Comparison of ENCODE assay signal across 15 cellular contexts in the genomic region with DNA sequence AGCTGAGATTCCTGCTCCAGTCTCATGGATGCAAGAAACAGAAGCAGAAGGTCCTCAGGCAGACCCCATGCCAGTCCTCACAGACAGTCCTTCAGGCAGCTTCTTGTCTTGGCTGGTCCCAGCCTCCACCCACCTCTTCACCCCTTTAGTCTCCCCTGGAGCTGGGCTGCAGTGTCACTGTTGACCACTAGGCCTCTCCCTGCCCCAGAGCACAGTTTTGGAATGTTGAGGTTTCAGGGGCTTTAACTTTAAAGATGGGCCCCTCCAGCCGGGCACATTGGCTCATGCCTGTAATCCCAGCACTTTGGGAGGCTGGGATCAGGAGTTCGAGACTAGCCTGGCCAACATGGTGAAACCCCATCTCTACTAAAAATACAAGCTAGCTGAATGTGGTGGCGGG. TPM values are rescaled to one million over a fixed set of nuclear protein-coding genes. Genes with fewer than 3 reads are reported as not detected.
A peak's percentile ranks its signal among the peaks of the same experiment; 100 is the strongest.
DNase-seq lines count a peak whose midpoint lies in the region; ATAC-seq and TF ChIP-seq lines count a peak whose summit lies in the region.
"Had no signal": no experiment of that assay in that cellular context is flagged by ENCODE, and none has a peak within 500 bp of the region (broad histone marks: within the 10 kb centered on the region; RNA-seq: fewer than 3 reads in every experiment).

No MANE protein-coding gene starts in this region.

- H2AFZ ChIP-seq in SK-N-SH (ENCODE audit: low read depth), result no peak overlapping the region

- H3K4me3 ChIP-seq in SK-N-SH (ENCODE audit: low read depth in 2 of 2, low read length in 1 of 2) (no peak overlapping the region), foreskin fibroblast (ENCODE audit: low read depth in 1 of 2, low read length in 2 of 2) (no peak overlapping the region), dorsolateral prefrontal cortex (no peak overlapping the region)
- H3K4me3 ChIP-seq: right atrium auricular region had no signal

- ATAC-seq in stimulated activated naive CD8-positive, alpha-beta T cell treated with anti-CD3 and anti-CD28 coated beads, Interleukin-15, Interleukin-2, amounts not matched to agents 100 U/mL and 50 U/mL, for 24 hours, result peak; percentile 51
- ATAC-seq in stimulated activated naive CD8-positive, alpha-beta T cell treated with anti-CD3 and anti-CD28 coated beads, Interleukin-15, amount 100 ng/mL, for 72 hours, result no peak
- ATAC-seq in HG02870 (IDR thresholded peaks at IDR 0.05; ENCODE audit: unreplicated experiment) (no peak), GM21515 (IDR thresholded peaks at IDR 0.05; ENCODE audit: unreplicated experiment) (no peak), GM21423 (IDR thresholded peaks at IDR 0.05; ENCODE audit: unreplicated experiment) (no peak)

- H3K4me1 ChIP-seq in SK-N-SH (ENCODE audit: control insufficient read depth in 1 of 2, insufficient read depth in 2 of 2, low read depth in 1 of 2, low read length in 1 of 2), result no peaks in the 10 kb centered on the region

- no peak overlapping the region for H3K4me3 Mint-ChIP-seq in stimulated activated naive CD8-positive, alpha-beta T cell treated with anti-CD3 and anti-CD28 coated beads, Interleukin-15, amount 100 ng/mL, for 72 hours

- H3K4me1 Mint-ChIP-seq in stimulated activated naive CD8-positive, alpha-beta T cell treated with anti-CD3 and anti-CD28 coated beads, Interleukin-15, amount 100 ng/mL, for 72 hours, result no peaks in the 10 kb centered on the region

- no peaks in the 10 kb centered on the region for H3K9me3 Mint-ChIP-seq in stimulated activated naive CD8-positive, alpha-beta T cell treated with anti-CD3 and anti-CD28 coated beads, Interleukin-15, amount 100 ng/mL, for 72 hours
- H3K9me3 Mint-ChIP-seq: IgD-negative memory B cell had no signal

- H3K27ac Mint-ChIP-seq in stimulated activated naive CD8-positive, alpha-beta T cell treated with anti-CD3 and anti-CD28 coated beads, Interleukin-15, amount 100 ng/mL, for 72 hours, result no peak overlapping the region
- H3K27ac Mint-ChIP-seq: IgD-negative memory B cell had no signal

- no peak for TF ChIP-seq RAD21 in SK-N-SH (IDR thresholded peaks at IDR 0.05; ENCODE audit: low read length)

- no peaks in the 10 kb centered on the region for H4K20me1 ChIP-seq in SK-N-SH (ENCODE audit: insufficient read depth)

- H3K4me2 ChIP-seq in SK-N-SH, result no peak overlapping the region

- WGBS in SK-N-SH (ENCODE audit: low lambda C conversion rate), result 100% methylated on average over 3 of the region's 3 CpGs

- H3K79me2 ChIP-seq in SK-N-SH (ENCODE audit: insufficient read depth), result no peaks in the 10 kb centered on the region

- H3F3A ChIP-seq in SK-N-SH (replicated peaks; ENCODE audit: insufficient read depth), result peaks cover 4% of the 10 kb centered on the region

- H3K9ac ChIP-seq in SK-N-SH, result no peak overlapping the region

- no peaks in the 10 kb centered on the region for H3K27me3 Mint-ChIP-seq in stimulated activated naive CD8-positive, alpha-beta T cell treated with anti-CD3 and anti-CD28 coated beads, Interleukin-15, amount 100 ng/mL, for 72 hours
- H3K27me3 Mint-ChIP-seq: IgD-negative memory B cell had no signal

- no peaks in the 10 kb centered on the region for H3K9me3 ChIP-seq in SK-N-SH
- H3K9me3 ChIP-seq: right atrium auricular region had no signal

- H3K36me3 ChIP-seq in SK-N-SH (replicated peaks in 1 of 2; ENCODE audit: control insufficient read depth in 1 of 2, insufficient read depth in 2 of 2, low read length in 1 of 2), result peaks cover 5 to 43% of the 10 kb centered on the region in 2 experiments

- no peak for DNase-seq in stimulated activated naive CD8-positive, alpha-beta T cell treated with anti-CD3 and anti-CD28 coated beads, Interleukin-15, Interleukin-2, amounts not matched to agents 100 U/mL and 50 U/mL, for 24 hours
- DNase-seq in stimulated activated naive CD8-positive, alpha-beta T cell treated with anti-CD3 and anti-CD28 coated beads, Interleukin-15, amount 100 ng/mL, for 72 hours, result no peak
- peak; percentile 57 for DNase-seq in SK-N-SH
- no peak for DNase-seq in foreskin fibroblast
- no peak for DNase-seq in dorsolateral prefrontal cortex
- DNase-seq: AML-193; amniotic stem cell; effector CD8-positive, alpha-beta T cell; T-helper 9 cell had no signal

- POLR2A ChIA-PET in SK-N-SH (lab: Yijun Ruan, JAX), result interaction anchor here (2.4 kb wide), 1 partner anchor 10 kb away, joined by 6 read pairs; no protein-coding TSS in a partner anchor

- H3K27ac ChIP-seq in SK-N-SH (ENCODE audit: low read depth in 2 of 2, low read length in 1 of 2), result no peak overlapping the region
- H3K27ac ChIP-seq in dorsolateral prefrontal cortex, result no peak overlapping the region
- H3K27ac ChIP-seq: right atrium auricular region had no signal

- CTCF ChIA-PET in SK-N-SH (lab: Yijun Ruan, JAX), result interaction anchor here (0.7 to 1.3 kb wide), 4 partner anchors 12 to 30 kb away, joined by 3 to 5 read pairs (median 3); no protein-coding TSS in a partner anchor

- TF ChIP-seq CTCF in SK-N-SH (IDR thresholded peaks at IDR 0.05) (peak; percentile 43), foreskin fibroblast (IDR thresholded peaks at IDR 0.05; ENCODE audit: low read depth, low read length) (peak; percentile 24), dorsolateral prefrontal cortex (IDR thresholded peaks at IDR 0.05 in 54 of 56, conservative IDR thresholded peaks at IDR 0.05 in 2 of 56; ENCODE audit: low read depth in 1 of 56, partially characterized antibody in 56 of 56) (peak in 3 of 56 donors; percentile 17 to 28 (median 20))

- intact Hi-C loops in dorsolateral prefrontal cortex (cut with DNase I), result no loop called here

- H3K27me3 ChIP-seq in SK-N-SH (ENCODE audit: insufficient read depth) (no peaks in the 10 kb centered on the region), dorsolateral prefrontal cortex (no peaks in the 10 kb centered on the region)
- H3K27me3 ChIP-seq: right atrium auricular region had no signal

- H3K9me2 ChIP-seq in SK-N-SH, result no peaks in the 10 kb centered on the region

- TF ChIP-seq EP300 in SK-N-SH (IDR thresholded peaks at IDR 0.05; ENCODE audit: borderline replicate concordance in 1 of 2, low read depth in 1 of 2, low read length in 1 of 2), result no peak

TF ChIP-seq in SK-N-SH, 30 proteins besides CTCF, POLR2A, EP300 and RAD21 (continues in another document):
- TF ChIP-seq YY1 (IDR thresholded peaks at IDR 0.05; ENCODE audit: low read depth), result no peak
- no peak for TF ChIP-seq TEAD4 (IDR thresholded peaks at IDR 0.05; ENCODE audit: borderline replicate concordance, insufficient read depth)
- no peak for TF ChIP-seq FOXJ3 (CRISPR knock-in tag; IDR thresholded peaks at IDR 0.05)
- TF ChIP-seq NRF1 (IDR thresholded peaks at IDR 0.05; ENCODE audit: low read depth, low read length), result no peak
- TF ChIP-seq, protein P1, sequence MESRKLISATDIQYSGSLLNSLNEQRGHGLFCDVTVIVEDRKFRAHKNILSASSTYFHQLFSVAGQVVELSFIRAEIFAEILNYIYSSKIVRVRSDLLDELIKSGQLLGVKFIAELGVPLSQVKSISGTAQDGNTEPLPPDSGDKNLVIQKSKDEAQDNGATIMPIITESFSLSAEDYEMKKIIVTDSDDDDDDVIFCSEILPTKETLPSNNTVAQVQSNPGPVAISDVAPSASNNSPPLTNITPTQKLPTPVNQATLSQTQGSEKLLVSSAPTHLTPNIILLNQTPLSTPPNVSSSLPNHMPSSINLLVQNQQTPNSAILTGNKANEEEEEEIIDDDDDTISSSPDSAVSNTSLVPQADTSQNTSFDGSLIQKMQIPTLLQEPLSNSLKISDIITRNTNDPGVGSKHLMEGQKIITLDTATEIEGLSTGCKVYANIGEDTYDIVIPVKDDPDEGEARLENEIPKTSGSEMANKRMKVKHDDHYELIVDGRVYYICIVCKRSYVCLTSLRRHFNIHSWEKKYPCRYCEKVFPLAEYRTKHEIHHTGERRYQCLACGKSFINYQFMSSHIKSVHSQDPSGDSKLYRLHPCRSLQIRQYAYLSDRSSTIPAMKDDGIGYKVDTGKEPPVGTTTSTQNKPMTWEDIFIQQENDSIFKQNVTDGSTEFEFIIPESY (IDR thresholded peaks at IDR 0.05; ENCODE audit: borderline replicate concordance, low read depth), result no peak
- no peak for TF ChIP-seq RCOR1 (IDR thresholded peaks at IDR 0.05; ENCODE audit: low read length)
- TF ChIP-seq ELF1 (IDR thresholded peaks at IDR 0.05), result no peak
- TF ChIP-seq FOXM1 (IDR thresholded peaks at IDR 0.05; ENCODE audit: low read depth), result no peak
- TF ChIP-seq SMC3 (IDR thresholded peaks at IDR 0.05; ENCODE audit: low read depth, low read length), result no peak
- TF ChIP-seq, protein P2, sequence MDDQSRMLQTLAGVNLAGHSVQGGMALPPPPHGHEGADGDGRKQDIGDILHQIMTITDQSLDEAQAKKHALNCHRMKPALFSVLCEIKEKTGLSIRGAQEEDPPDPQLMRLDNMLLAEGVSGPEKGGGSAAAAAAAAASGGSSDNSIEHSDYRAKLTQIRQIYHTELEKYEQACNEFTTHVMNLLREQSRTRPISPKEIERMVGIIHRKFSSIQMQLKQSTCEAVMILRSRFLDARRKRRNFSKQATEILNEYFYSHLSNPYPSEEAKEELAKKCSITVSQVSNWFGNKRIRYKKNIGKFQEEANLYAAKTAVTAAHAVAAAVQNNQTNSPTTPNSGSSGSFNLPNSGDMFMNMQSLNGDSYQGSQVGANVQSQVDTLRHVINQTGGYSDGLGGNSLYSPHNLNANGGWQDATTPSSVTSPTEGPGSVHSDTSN (IDR thresholded peaks at IDR 0.05), result no peak
- no peak for TF ChIP-seq JUND (IDR thresholded peaks at IDR 0.05)
- TF ChIP-seq, protein P3, sequence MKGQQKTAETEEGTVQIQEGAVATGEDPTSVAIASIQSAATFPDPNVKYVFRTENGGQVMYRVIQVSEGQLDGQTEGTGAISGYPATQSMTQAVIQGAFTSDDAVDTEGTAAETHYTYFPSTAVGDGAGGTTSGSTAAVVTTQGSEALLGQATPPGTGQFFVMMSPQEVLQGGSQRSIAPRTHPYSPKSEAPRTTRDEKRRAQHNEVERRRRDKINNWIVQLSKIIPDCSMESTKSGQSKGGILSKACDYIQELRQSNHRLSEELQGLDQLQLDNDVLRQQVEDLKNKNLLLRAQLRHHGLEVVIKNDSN (IDR thresholded peaks at IDR 0.05; ENCODE audit: borderline replicate concordance, low read depth), result no peak
- no peak for TF ChIP-seq GABPA (IDR thresholded peaks at IDR 0.05; ENCODE audit: low read depth)

RNA-seq across cellular contexts. Expression of a gene that starts 39.5 kb away (rescaled TPM):
- 20.3 and 24.2 TPM in 2 replicates for polyA plus RNA-seq in SK-N-SH (2012; rRNA removed)
- 11.1 and 17.2 TPM in 2 replicates for polyA plus RNA-seq in SK-N-SH (2012; cell fraction: cytosol; rRNA removed)
- 31.2 and 33.0 TPM in 2 replicates for polyA plus RNA-seq in SK-N-SH (2012; cell fraction: nucleus; rRNA removed)
- total RNA-seq in dorsolateral prefrontal cortex, result 10 to 100 TPM; 19.4 to 39.6 (median 27.9) TPM

RNA-seq across cellular contexts. Expression of a gene that starts 54.9 kb away (rescaled TPM):
- polyA plus RNA-seq in SK-N-SH (2012; rRNA removed), result not detected in 2 replicates
- not detected in 2 replicates for polyA plus RNA-seq in SK-N-SH (2012; cell fraction: cytosol; rRNA removed)
- polyA plus RNA-seq in SK-N-SH (2012; cell fraction: nucleus; rRNA removed), result 0.13 and 0.50 TPM in 2 replicates
- 1 to 10 TPM in 16 of 120 experiments, under 1 TPM in 35, not detected in 69; 0.41 to 2.6 (median 0.69) TPM for total RNA-seq in dorsolateral prefrontal cortex
- total RNA-seq: right atrium auricular region, temporal lobe had no signal
- polyA plus RNA-seq: IgD-negative memory B cell had no signal
